17 cellular contexts compared by ENCODE assay signal in the genomic region with DNA sequence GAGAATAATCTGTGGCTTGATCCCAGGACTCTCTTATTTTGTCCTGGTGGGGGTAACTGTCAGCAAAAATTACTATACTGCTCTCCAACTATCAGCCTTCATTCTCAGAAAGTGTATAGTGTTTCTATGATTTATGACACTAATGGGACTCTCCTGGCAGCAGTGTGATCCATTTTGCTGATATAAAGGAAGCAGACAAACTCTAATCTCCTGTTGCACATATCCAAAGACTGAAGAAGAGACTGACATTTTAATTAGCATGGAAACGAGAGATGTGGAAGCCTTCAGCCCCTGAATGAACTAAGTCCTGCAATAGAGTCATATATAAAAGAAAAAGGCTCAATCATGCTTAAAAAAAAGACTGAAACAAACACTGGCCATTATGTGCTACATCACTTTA.
"Had no signal": no experiment of that assay in that cellular context is flagged by ENCODE, and none has a peak within 500 bp of the region (broad histone marks: within the 10 kb centered on the region; RNA-seq: fewer than 3 reads in every experiment).

No MANE protein-coding gene starts in this region.

- H3K27ac ChIP-seq: coronary artery, lower lobe of right lung, tibial nerve, vagina had no signal

- H3K4me3 ChIP-seq: coronary artery, lower lobe of right lung, tibial nerve, vagina had no signal

- H3K27ac Mint-ChIP-seq: activated B cell treated with CpG ODN at 0.5 μM for 24 hours; activated CD4-positive, alpha-beta T cell treated with anti-CD3 and anti-CD28 coated beads, Interleukin-2, amount 10 ng/mL, durations not matched to agents 24 days and 14 days; activated T-helper 1 cell treated with anti-CD3 and anti-CD28 coated beads, Interleukin-12 subunit alpha, Interleukin-12 subunit beta, Interleukin-2, Interleukin-4 antibody, amounts not matched to agents 30 ng/mL and 10 ng/mL and 1 ng/mL, durations not matched to agents 14 hours and 24 hours and 36 hours; brain; mesothelial cell of epicardium; stimulated activated naive B cell treated with anti-CD40 and anti-IgM and Interleukin-4, amounts not matched to agents 10 μg/mL and 1 μg/mL and 100 μg/mL, for 72 hours; T-helper 2 cell treated with Interferon-gamma antibody and Interleukin-4, amounts not matched to agents 5 μg/mL and 100 μg/mL, for 36 hours had no signal

- H3K27me3 ChIP-seq: tibial nerve, vagina had no signal

- H3K9me3 ChIP-seq: lower lobe of right lung, vagina had no signal

- H3K4me1 Mint-ChIP-seq: activated B cell treated with CpG ODN at 0.5 μM for 24 hours; stimulated activated naive B cell treated with anti-CD40 and anti-IgM and Interleukin-4, amounts not matched to agents 10 μg/mL and 1 μg/mL and 100 μg/mL, for 72 hours had no signal

- DNase-seq: activated B cell treated with CpG ODN at 0.5 μM for 24 hours; activated CD4-positive, alpha-beta T cell treated with anti-CD3 and anti-CD28 coated beads, Interleukin-2, amount 10 ng/mL, durations not matched to agents 24 days and 14 days; activated naive CD8-positive, alpha-beta T cell treated with anti-CD3 and anti-CD28 coated beads for 36 hours; effector CD4-positive, alpha-beta T cell; foreskin melanocyte; lower lobe of right lung; occipital lobe; stimulated activated naive B cell treated with anti-CD40 and anti-IgM and Interleukin-4, amounts not matched to agents 10 μg/mL and 1 μg/mL and 100 μg/mL, for 72 hours; substantia nigra had no signal

- H3K36me3 Mint-ChIP-seq: brain; mesothelial cell of epicardium; stimulated activated naive B cell treated with anti-CD40 and anti-IgM and Interleukin-4, amounts not matched to agents 10 μg/mL and 1 μg/mL and 100 μg/mL, for 72 hours had no signal

- H3K9me3 Mint-ChIP-seq: central memory CD8-positive, alpha-beta T cell; mesothelial cell of epicardium had no signal

- H3K27me3 Mint-ChIP-seq: activated B cell treated with CpG ODN at 0.5 μM for 24 hours; activated CD4-positive, alpha-beta T cell treated with anti-CD3 and anti-CD28 coated beads, Interleukin-2, amount 10 ng/mL, durations not matched to agents 24 days and 14 days; activated naive CD8-positive, alpha-beta T cell treated with anti-CD3 and anti-CD28 coated beads for 36 hours; brain; central memory CD8-positive, alpha-beta T cell; stimulated activated naive B cell treated with anti-CD40 and anti-IgM and Interleukin-4, amounts not matched to agents 10 μg/mL and 1 μg/mL and 100 μg/mL, for 72 hours had no signal

- H3K36me3 ChIP-seq: lower lobe of right lung, tibial nerve, vagina had no signal

- H3K4me3 Mint-ChIP-seq: activated B cell treated with CpG ODN at 0.5 μM for 24 hours; activated naive CD8-positive, alpha-beta T cell treated with anti-CD3 and anti-CD28 coated beads for 36 hours; brain; mesothelial cell of epicardium; stimulated activated naive B cell treated with anti-CD40 and anti-IgM and Interleukin-4, amounts not matched to agents 10 μg/mL and 1 μg/mL and 100 μg/mL, for 72 hours had no signal
